ENCODE assay signal across 8 cellular contexts in the genomic region with DNA sequence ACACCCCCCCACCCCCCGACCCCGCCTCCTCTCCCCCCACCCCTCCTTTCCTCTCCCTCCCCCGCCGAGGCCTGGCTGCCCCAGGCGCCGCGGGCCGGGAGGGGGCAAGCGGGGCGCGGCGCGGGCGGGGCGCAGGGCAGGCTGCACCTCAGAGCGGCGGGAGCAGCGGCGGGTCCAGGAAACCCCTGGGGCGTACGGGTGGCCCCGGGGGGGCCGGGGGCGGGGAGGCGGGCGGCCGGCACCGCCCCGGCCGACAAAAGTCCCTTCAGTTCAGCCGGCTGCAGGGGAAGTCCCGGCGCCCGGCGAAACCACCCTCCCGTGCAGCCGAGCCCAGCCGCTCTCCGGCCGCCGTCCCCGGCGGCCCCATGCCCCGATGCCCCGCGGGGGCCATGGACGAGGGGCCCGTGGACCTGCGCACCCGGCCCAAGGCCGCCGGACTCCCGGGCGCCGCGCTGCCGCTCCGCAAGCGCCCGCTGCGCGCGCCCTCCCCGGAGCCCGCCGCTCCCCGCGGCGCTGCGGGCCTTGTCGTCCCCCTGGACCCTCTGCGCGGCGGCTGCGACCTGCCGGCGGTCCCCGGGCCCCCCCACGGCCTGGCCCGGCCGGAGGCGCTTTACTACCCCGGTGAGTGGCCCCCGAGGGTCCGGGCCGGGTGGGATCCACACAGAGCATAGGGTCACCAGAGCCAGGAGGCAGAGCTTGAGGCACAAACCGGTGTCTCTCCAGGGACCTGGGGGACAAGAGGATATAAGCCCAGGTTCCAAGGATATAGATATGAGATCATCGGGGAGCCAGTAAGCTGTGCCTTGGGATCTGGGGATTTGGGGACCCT. TPM values are rescaled to one million over a fixed set of nuclear protein-coding genes. Genes with fewer than 3 reads are reported as not detected.
DNase-seq lines count a peak whose midpoint lies in the region; ATAC-seq and TF ChIP-seq lines count a peak whose summit lies in the region.

A gene with protein sequence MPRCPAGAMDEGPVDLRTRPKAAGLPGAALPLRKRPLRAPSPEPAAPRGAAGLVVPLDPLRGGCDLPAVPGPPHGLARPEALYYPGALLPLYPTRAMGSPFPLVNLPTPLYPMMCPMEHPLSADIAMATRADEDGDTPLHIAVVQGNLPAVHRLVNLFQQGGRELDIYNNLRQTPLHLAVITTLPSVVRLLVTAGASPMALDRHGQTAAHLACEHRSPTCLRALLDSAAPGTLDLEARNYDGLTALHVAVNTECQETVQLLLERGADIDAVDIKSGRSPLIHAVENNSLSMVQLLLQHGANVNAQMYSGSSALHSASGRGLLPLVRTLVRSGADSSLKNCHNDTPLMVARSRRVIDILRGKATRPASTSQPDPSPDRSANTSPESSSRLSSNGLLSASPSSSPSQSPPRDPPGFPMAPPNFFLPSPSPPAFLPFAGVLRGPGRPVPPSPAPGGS (plus strand): TSS at position 283 of the 829 bp plus-strand sequence. CDS start 83 bp downstream, at position 366.

- peak within 1 kb of the TSS; percentile 95 for H3K4me3 ChIP-seq in SK-N-MC
- peak within 1 kb of the TSS; percentile 65 for H3K4me3 ChIP-seq in retinal pigment epithelial cell (ENCODE audit: low read length)

- peak within 1 kb of the TSS; percentile 86; the same call in 1 of the 2 replicates for H3K27ac ChIP-seq in SK-N-MC

- DNase-seq in GM10266 (ENCODE audit: extremely low spot score) = peak; percentile 90
- DNase-seq in SK-N-MC (ENCODE audit: low read depth, low spot score) = no peak
- peak; percentile 76 to 89 for DNase-seq in activated naive CD4-positive, alpha-beta T cell treated with anti-CD3 and anti-CD28 coated beads, Interleukin-2, amount 50 U/mL, for 72 hours (ENCODE audit: low spot score in 2 of 2)
- peak; percentile 89 for DNase-seq in left cardiac atrium
- no peak for DNase-seq in retinal pigment epithelial cell (ENCODE audit: low read depth)
- DNase-seq in NCI-H524 treated with DMSO at 0.1 percent for 48 hours (lab: John Stamatoyannopoulos, UW) = no peak

- H3K27ac Mint-ChIP-seq in activated naive CD4-positive, alpha-beta T cell treated with anti-CD3 and anti-CD28 coated beads, Interleukin-2, amount 50 U/mL, for 72 hours = peak within 1 kb of the TSS; percentile 87 to 98

- intact Hi-C loops in left cardiac atrium (cut with DNase I) = no loop called here

- ATAC-seq in HG02610 (IDR thresholded peaks at IDR 0.05; ENCODE audit: unreplicated experiment) (peak; percentile 27), left cardiac atrium (peak; percentile 53 to 55), GM19455 (IDR thresholded peaks at IDR 0.05; ENCODE audit: unreplicated experiment) (no peak)
- ATAC-seq in activated naive CD4-positive, alpha-beta T cell treated with anti-CD3 and anti-CD28 coated beads, Interleukin-2, amount 50 U/mL, for 72 hours = peak; percentile 47 to 58

- TF ChIP-seq CTCF in GM10266 (IDR thresholded peaks at IDR 0.05; ENCODE audit: control insufficient read depth, insufficient read depth, low read depth, missing control alignments) (no peak), retinal pigment epithelial cell (conservative IDR thresholded peaks at IDR 0.05; ENCODE audit: low read depth, low read length) (no peak)

- H3K9me3 Mint-ChIP-seq in activated naive CD4-positive, alpha-beta T cell treated with anti-CD3 and anti-CD28 coated beads, Interleukin-2, amount 50 U/mL, for 72 hours = no peaks in the 10 kb centered on the region

- peaks cover 39 to 46% of the 10 kb centered on the region in 2 donors for H3K36me3 Mint-ChIP-seq in activated naive CD4-positive, alpha-beta T cell treated with anti-CD3 and anti-CD28 coated beads, Interleukin-2, amount 50 U/mL, for 72 hours

- H3K36me3 ChIP-seq in SK-N-MC (ENCODE audit: insufficient read depth, low read length) = no peaks in the 10 kb centered on the region; the same call in 1 of the 2 replicates

- peak within 1 kb of the TSS; percentile 74 for H3K9ac ChIP-seq in SK-N-MC (ENCODE audit: insufficient read length)

- no peaks in the 10 kb centered on the region for H3K9me3 ChIP-seq in SK-N-MC (ENCODE audit: low read depth, low read length)

RNA-seq across cellular contexts. Expression of the gene that starts here (rescaled TPM):
- total RNA-seq in activated naive CD4-positive, alpha-beta T cell treated with anti-CD3 and anti-CD28 coated beads, Interleukin-2, amount 50 U/mL, for 72 hours = 100 to 1,000 TPM in 1 of 2 donors, 10 to 100 TPM in 1; 83.8 to 124 TPM
- 10 to 100 TPM; 22.6 to 65.0 TPM for total RNA-seq in left cardiac atrium

Comparison
In these comparisons a context has a peak if more than half of its experiments do, and no peak if none do; other contexts are left out.
1. DNase-seq: peak in GM10266 (single experiment), activated naive CD4-positive, alpha-beta T cell treated with anti-CD3 and anti-CD28 coated beads, Interleukin-2, amount 50 U/mL, for 72 hours (2 of 2) and left cardiac atrium (single experiment); none in SK-N-MC (single experiment), retinal pigment epithelial cell (single experiment) and NCI-H524 treated with DMSO at 0.1 percent for 48 hours (single experiment).